ENCODE assay signal across 1 cellular context in the genomic region with DNA sequence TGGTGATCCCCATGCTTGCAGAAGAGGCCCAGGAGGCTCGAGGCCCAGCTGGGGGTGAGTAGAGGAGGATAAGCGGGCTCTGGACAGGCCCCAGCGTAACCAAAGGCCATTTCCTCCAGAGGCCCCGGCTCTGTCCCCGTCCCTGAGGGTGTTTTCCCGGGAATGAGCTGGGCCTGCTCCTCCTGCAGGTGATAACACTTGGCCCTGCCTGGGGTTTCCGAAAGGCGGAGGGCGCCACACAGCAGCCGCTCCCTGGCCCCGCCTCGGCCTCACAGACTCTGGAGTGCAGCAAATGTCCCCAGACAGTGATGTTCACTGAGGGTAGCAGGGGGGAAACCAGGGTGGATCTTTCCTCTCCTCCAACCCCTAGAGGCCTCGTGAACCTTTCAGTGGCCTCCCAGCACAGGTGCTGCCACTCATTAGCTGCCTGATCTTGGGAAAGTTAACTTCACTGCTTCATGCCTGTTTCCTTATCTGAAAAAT.
TF ChIP-seq lines count a peak whose summit lies in the region.

No MANE protein-coding gene starts in this region.

TF ChIP-seq in HepG2, 621 proteins besides CTCF, POLR2A, EP300 and RAD21:
- TF ChIP-seq, protein P1, sequence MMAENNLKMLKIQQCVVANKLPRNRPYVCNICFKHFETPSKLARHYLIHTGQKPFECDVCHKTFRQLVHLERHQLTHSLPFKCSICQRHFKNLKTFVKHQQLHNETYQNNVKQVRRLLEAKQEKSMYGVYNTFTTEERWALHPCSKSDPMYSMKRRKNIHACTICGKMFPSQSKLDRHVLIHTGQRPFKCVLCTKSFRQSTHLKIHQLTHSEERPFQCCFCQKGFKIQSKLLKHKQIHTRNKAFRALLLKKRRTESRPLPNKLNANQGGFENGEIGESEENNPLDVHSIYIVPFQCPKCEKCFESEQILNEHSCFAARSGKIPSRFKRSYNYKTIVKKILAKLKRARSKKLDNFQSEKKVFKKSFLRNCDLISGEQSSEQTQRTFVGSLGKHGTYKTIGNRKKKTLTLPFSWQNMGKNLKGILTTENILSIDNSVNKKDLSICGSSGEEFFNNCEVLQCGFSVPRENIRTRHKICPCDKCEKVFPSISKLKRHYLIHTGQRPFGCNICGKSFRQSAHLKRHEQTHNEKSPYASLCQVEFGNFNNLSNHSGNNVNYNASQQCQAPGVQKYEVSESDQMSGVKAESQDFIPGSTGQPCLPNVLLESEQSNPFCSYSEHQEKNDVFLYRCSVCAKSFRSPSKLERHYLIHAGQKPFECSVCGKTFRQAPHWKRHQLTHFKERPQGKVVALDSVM (CRISPR knock-in tag; IDR thresholded peaks at IDR 0.05) = 0 out of 2 replicates have a peak, but pooled peaks have one; percentile 32
- TF ChIP-seq ZFX (CRISPR knock-in tag; IDR thresholded peaks at IDR 0.05; ENCODE audit: low read depth) = peak; percentile 53; the same call in 1 of the 2 replicates
- TF ChIP-seq, protein P2, sequence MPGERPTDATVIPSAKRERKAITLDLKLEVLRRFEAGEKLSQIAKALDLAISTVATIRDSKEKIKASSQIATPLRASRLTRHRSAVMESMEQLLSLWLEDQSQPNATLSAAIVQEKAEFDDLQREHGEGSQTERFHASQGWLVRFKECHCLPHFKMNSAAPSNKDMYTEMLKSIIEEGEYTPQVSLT (CRISPR knock-in tag; IDR thresholded peaks at IDR 0.05; ENCODE audit: borderline replicate concordance, low read depth) = no peak
TF ChIP-seq in HepG2: peak in this region for 2.
